Comparison of ENCODE assay signal across 10 cellular contexts in genomic region chr4:52643846-52644245, GRCh38. TPM values are rescaled to one million over a fixed set of nuclear protein-coding genes. Genes with fewer than 3 reads are reported as not detected.
A peak's percentile ranks its signal among the peaks of the same experiment; 100 is the strongest.
DNase-seq lines count a peak whose midpoint lies in the region; ATAC-seq and TF ChIP-seq lines count a peak whose summit lies in the region.
"Had no signal": no experiment of that assay in that cellular context is flagged by ENCODE, and none has a peak within 500 bp of the region (broad histone marks: within the 10 kb centered on the region; RNA-seq: fewer than 3 reads in every experiment).

No MANE protein-coding gene starts in this region.

- H3K27me3 Mint-ChIP-seq in neural progenitor cell (ENCODE audit: insufficient read depth, low read depth), result peaks cover 4% of the 10 kb centered on the region

- no peak overlapping the region for H2AFZ ChIP-seq in neural progenitor cell (replicated peaks)

- peaks cover under 1% of the 10 kb centered on the region for H3K4me1 Mint-ChIP-seq in neural progenitor cell

- no peak overlapping the region for H3K9ac ChIP-seq in neural progenitor cell

- DNase-seq in COLO668 (lab: John Stamatoyannopoulos, UW; ENCODE audit: unreplicated experiment), result peak; percentile 12
- DNase-seq in astrocyte of the cerebellum (ENCODE audit: low read depth), result peak; percentile 38
- DNase-seq in kidney epithelial cell (ENCODE audit: low read depth), result peak; percentile 35
- DNase-seq in T-helper 9 cell, result no peak
- DNase-seq in GM10266 (ENCODE audit: extremely low spot score), result no peak
- no peak for DNase-seq in neural progenitor cell (ENCODE audit: low spot score)
- DNase-seq: activated T-cell treated with anti-CD3 and anti-CD28 coated beads, Interleukin-2, amount 50 U/mL, for 1 hour; NCI-H82 had no signal

- H4K20me1 ChIP-seq in neural progenitor cell (ENCODE audit: low read depth), result peaks cover 16% of the 10 kb centered on the region

- TF ChIP-seq CTCF in astrocyte of the cerebellum (IDR thresholded peaks at IDR 0.05; ENCODE audit: low read depth, low read length, missing control alignments) (no peak), kidney epithelial cell (IDR thresholded peaks at IDR 0.05; ENCODE audit: insufficient read depth, low read length, poor library complexity, severe bottlenecking) (no peak), GM10266 (IDR thresholded peaks at IDR 0.05; ENCODE audit: control insufficient read depth, insufficient read depth, low read depth, missing control alignments) (no peak), neural progenitor cell (IDR thresholded peaks at IDR 0.05) (no peak)

- H3K27ac Mint-ChIP-seq in neural progenitor cell, result no peak overlapping the region

- no peak overlapping the region for H3K27ac ChIP-seq in neural progenitor cell

- no peak overlapping the region for H3K4me3 Mint-ChIP-seq in neural progenitor cell

- peaks cover 48% of the 10 kb centered on the region for H3K36me3 Mint-ChIP-seq in neural progenitor cell

- in situ Hi-C loops in astrocyte of the cerebellum (cut with HindIII; ENCODE audit: low sequenced_read_pairs), result no loop called here

- H3K36me3 ChIP-seq in kidney epithelial cell (ENCODE audit: control insufficient read depth, insufficient read depth, low read length) (no peaks in the 10 kb centered on the region), neural progenitor cell (no peaks in the 10 kb centered on the region)

- no peak overlapping the region for H3K4me2 ChIP-seq in neural progenitor cell

- H3K4me3 ChIP-seq in astrocyte of the cerebellum (ENCODE audit: low read depth, low read length), result no peak overlapping the region
- H3K4me3 ChIP-seq in kidney epithelial cell (ENCODE audit: low read depth, low read length), result no peak overlapping the region
- H3K4me3 ChIP-seq in neural progenitor cell, result no peak overlapping the region

- H3K27me3 ChIP-seq in kidney epithelial cell (ENCODE audit: control insufficient read depth, insufficient read depth, low read length) (no peaks in the 10 kb centered on the region), neural progenitor cell (no peaks in the 10 kb centered on the region)

- no peaks in the 10 kb centered on the region for H3K4me1 ChIP-seq in neural progenitor cell

- H3K9me3 ChIP-seq in neural progenitor cell (ENCODE audit: low read depth), result no peaks in the 10 kb centered on the region

- no peaks in the 10 kb centered on the region for H3F3A ChIP-seq in neural progenitor cell (ENCODE audit: low read depth)

- peaks cover 43% of the 10 kb centered on the region for H3K9me3 Mint-ChIP-seq in neural progenitor cell

- ATAC-seq in HG02870 (IDR thresholded peaks at IDR 0.05; ENCODE audit: unreplicated experiment), result peak; percentile 19
- ATAC-seq in HG03378 (IDR thresholded peaks at IDR 0.05; ENCODE audit: unreplicated experiment), result no peak

- H3K79me2 ChIP-seq in neural progenitor cell (ENCODE audit: low read depth), result peaks cover 100% of the 10 kb centered on the region

RNA-seq across cellular contexts. Expression of gene USP46, which starts 15.3 kb away (rescaled TPM):
- 12.6 and 14.9 TPM in 2 replicates for total RNA-seq in kidney epithelial cell
- 27.7 and 51.3 TPM in 2 replicates for total RNA-seq in neural progenitor cell (ENCODE audit: low replicate concordance)

Comparison
In these comparisons a context has a peak if more than half of its experiments do, and no peak if none do; other contexts are left out.
1. DNase-seq: peak in COLO668 (single experiment), astrocyte of the cerebellum (single experiment) and kidney epithelial cell (single experiment); none in T-helper 9 cell (single experiment), GM10266 (single experiment) and neural progenitor cell (single experiment).